In genomic region chr19:19320362-19321142, GRCh38 we compare ENCODE assay signal across 8 cellular contexts. TPM values are rescaled to one million over a fixed set of nuclear protein-coding genes. Genes with fewer than 3 reads are reported as not detected.
DNase-seq lines count a peak whose midpoint lies in the region; ATAC-seq, FAIRE-seq and TF ChIP-seq lines count a peak whose summit lies in the region.

Gene MAU2 (plus strand): TSS chr19:19320829. CDS start chr19:19320860, 31 bp downstream.
Gene SUGP1 (minus strand): TSS chr19:19320509. CDS start chr19:19320496, 13 bp downstream.

- peak within 1 kb of the TSS; percentile 96 for H3K27ac ChIP-seq in keratinocyte (ENCODE audit: control insufficient read depth, insufficient read depth, low read length)

- H3K36me3 ChIP-seq in keratinocyte (ENCODE audit: control insufficient read depth in 2 of 2, extremely low read depth in 1 of 2, insufficient read depth in 2 of 2, low read length in 2 of 2): peaks cover 11% of the 10 kb centered on the region in 2 experiments

- dilution Hi-C loops in keratinocyte (cut with MboI; ENCODE audit: extremely low pct_ligation_motif_present, low sequenced_read_pairs): no loop called here

- H2AFZ ChIP-seq in keratinocyte (ENCODE audit: control insufficient read depth, low read length): peak within 1 kb of the TSS; percentile 98

- DNase-seq in AG10803 (ENCODE audit: low read depth): peak; percentile 86
- peak; percentile 88 for DNase-seq in NCI-H345 (lab: John Stamatoyannopoulos, UW)
- peak; percentile 96 for DNase-seq in cerebellar cortex (ENCODE audit: low spot score)
- DNase-seq in keratinocyte (ENCODE audit: low read depth, low spot score): peak; percentile 69
- peak; percentile 81 to 83 for DNase-seq in stimulated activated CD4-positive, alpha-beta T cell treated with anti-CD3 and anti-CD28 coated beads, Interleukin-15, amount 100 ng/mL, for 1 hour (ENCODE audit: low read depth in 1 of 2, low spot score in 1 of 2)

- H3K9me1 ChIP-seq in keratinocyte (ENCODE audit: control insufficient read depth, extremely low read depth, insufficient read depth, low read length): no peaks in the 10 kb centered on the region

- H3K27me3 ChIP-seq in keratinocyte (ENCODE audit: control insufficient read depth, extremely low read depth, insufficient read depth, low read length): no peaks in the 10 kb centered on the region

- peak; percentile 43 for FAIRE-seq in keratinocyte (lab: Jason Lieb, UNC)

- peak within 1 kb of the TSS; percentile 99 for H3K4me3 ChIP-seq in AG10803 (ENCODE audit: low read length)
- peak within 1 kb of the TSS; percentile 85 to 98 (median 94) for H3K4me3 ChIP-seq in keratinocyte (ENCODE audit: control insufficient read depth in 2 of 3, extremely low read depth in 1 of 3, insufficient read depth in 2 of 3, low read depth in 1 of 3, low read length in 3 of 3)

- peak within 1 kb of the TSS; percentile 98 for H3K9ac ChIP-seq in keratinocyte (ENCODE audit: control insufficient read depth, extremely low read depth, insufficient read depth, low read length)

- peaks cover 61% of the 10 kb centered on the region for H3K79me2 ChIP-seq in keratinocyte (ENCODE audit: control insufficient read depth, insufficient read depth, low read length)

- no peaks in the 10 kb centered on the region for H3K9me3 ChIP-seq in keratinocyte (ENCODE audit: control insufficient read depth, low read depth, low read length)

- H3K4me2 ChIP-seq in keratinocyte (ENCODE audit: control insufficient read depth, extremely low read depth, insufficient read depth, low read depth, low read length): peak within 1 kb of the TSS; percentile 91

- H4K20me1 ChIP-seq in keratinocyte (ENCODE audit: control insufficient read depth, extremely low read depth, insufficient read depth, low read length): no peaks in the 10 kb centered on the region

- peaks cover 8% of the 10 kb centered on the region for H3K4me1 ChIP-seq in keratinocyte (ENCODE audit: control insufficient read depth, extremely low read depth, insufficient read depth, low read length)

- ATAC-seq in HG03196 (IDR thresholded peaks at IDR 0.05; ENCODE audit: unreplicated experiment): peak; percentile 88
- peak; percentile 92 to 94 for ATAC-seq in activated CD4-positive, CD25-positive, alpha-beta regulatory T cell treated with anti-CD3 and anti-CD28 coated beads, Interleukin-2, amount 50 U/mL, for 24 hours

- TF ChIP-seq CTCF in AG10803 (conservative IDR thresholded peaks at IDR 0.05; ENCODE audit: low read length) (peak; percentile 35), keratinocyte (optimal IDR thresholded peaks at IDR 0.05 in 1 of 3, IDR thresholded peaks at IDR 0.05 in 1 of 3, conservative IDR thresholded peaks at IDR 0.05 in 1 of 3; ENCODE audit: extremely low read depth in 1 of 3, insufficient read depth in 2 of 3, low read length in 3 of 3) (peak in 1 of 3 experiments; percentile 15)

- peak; percentile 84 for TF ChIP-seq POLR2A in GM18951 (IDR thresholded peaks at IDR 0.05; ENCODE audit: extremely low read depth, insufficient read depth, insufficient read length)

- in situ Hi-C loops in GM18951 (cut with MboI; ENCODE audit: low sequenced_read_pairs, unreplicated experiment): no loop called here

RNA-seq across cellular contexts. Expression of gene MAU2, which starts in this region (rescaled TPM):
- 9.7 to 18.8 TPM (median 10.3 TPM) in 3 replicates for polyA plus RNA-seq in keratinocyte
- polyA plus RNA-seq in keratinocyte (2011; ENCODE audit: low read depth): 5.0 TPM
- polyA plus RNA-seq in keratinocyte (2011; cell fraction: cytosol; rRNA removed): 7.6 and 9.8 TPM in 2 replicates
- polyA plus RNA-seq in keratinocyte (2011; cell fraction: nucleus; rRNA removed): 36.0 and 48.6 TPM in 2 replicates
- polyA plus RNA-seq in keratinocyte (2012; ENCODE audit: low replicate concordance): 13.9 and 16.2 TPM in 2 replicates
- polyA minus RNA-seq in keratinocyte: 39.8 to 89.3 TPM (median 49.6 TPM) in 3 replicates
- 25.5 TPM for polyA minus RNA-seq in keratinocyte (2011; cell fraction: cytosol; rRNA and poly(A)+ RNA removed)
- polyA minus RNA-seq in keratinocyte (2011; cell fraction: nucleus; rRNA and poly(A)+ RNA removed): 42.6 and 43.3 TPM in 2 replicates

RNA-seq across cellular contexts. Expression of gene SUGP1, which starts in this region (rescaled TPM):
- 23.3 to 37.4 TPM (median 28.6 TPM) in 3 replicates for polyA plus RNA-seq in keratinocyte
- 31.8 TPM for polyA plus RNA-seq in keratinocyte (2011; ENCODE audit: low read depth)
- 10.3 and 22.4 TPM in 2 replicates for polyA plus RNA-seq in keratinocyte (2011; cell fraction: cytosol; rRNA removed)
- 53.5 and 53.8 TPM in 2 replicates for polyA plus RNA-seq in keratinocyte (2011; cell fraction: nucleus; rRNA removed)
- 23.3 and 37.7 TPM in 2 replicates for polyA plus RNA-seq in keratinocyte (2012; ENCODE audit: low replicate concordance)
- polyA minus RNA-seq in keratinocyte: 17.9 to 26.9 TPM (median 21.9 TPM) in 3 replicates
- polyA minus RNA-seq in keratinocyte (2011; cell fraction: cytosol; rRNA and poly(A)+ RNA removed): 29.0 TPM
- polyA minus RNA-seq in keratinocyte (2011; cell fraction: nucleus; rRNA and poly(A)+ RNA removed): 29.5 and 31.4 TPM in 2 replicates

Comparison
In these comparisons a context has a peak if more than half of its experiments do, and no peak if none do; other contexts are left out.
1. Peak in every context shown above with its lines: DNase-seq, ATAC-seq, H3K4me3 ChIP-seq and H3K27ac ChIP-seq.